ENCODE assay signal across 21 cellular contexts in the genomic region with DNA sequence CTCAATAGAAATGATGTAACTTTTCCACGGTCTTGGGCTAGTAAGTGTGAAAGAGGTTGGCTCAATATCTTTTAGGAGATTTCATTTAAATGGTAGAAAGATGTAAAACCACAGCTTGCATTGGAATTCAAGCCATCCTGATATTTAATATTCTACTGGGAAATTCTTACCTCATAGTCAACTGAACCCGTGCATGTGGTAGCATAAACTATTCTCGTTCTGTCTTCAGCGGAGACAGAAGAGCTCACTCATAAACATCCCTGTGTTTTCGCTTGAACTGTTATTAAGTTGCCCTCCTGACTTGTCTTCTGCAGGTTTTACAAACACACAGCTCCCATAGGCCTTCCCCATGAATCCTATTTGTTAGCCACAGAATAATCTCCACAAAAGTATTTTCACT. TPM values are rescaled to one million over a fixed set of nuclear protein-coding genes. Genes with fewer than 3 reads are reported as not detected.
DNase-seq lines count a peak whose midpoint lies in the region; TF ChIP-seq lines count a peak whose summit lies in the region.
"Had no signal": no experiment of that assay in that cellular context is flagged by ENCODE, and none has a peak within 500 bp of the region (broad histone marks: within the 10 kb centered on the region; RNA-seq: fewer than 3 reads in every experiment).

No MANE protein-coding gene starts in this region.

- DNase-seq in amniotic epithelial cell (ENCODE audit: low read depth) (peak; percentile 45), glomerular visceral epithelial cell (ENCODE audit: extremely low spot score) (peak; percentile 40), osteocyte (ENCODE audit: extremely low spot score, unreplicated experiment) (no peak), SK-N-DZ (ENCODE audit: low spot score) (no peak), CD1c-positive myeloid dendritic cell (ENCODE audit: extremely low spot score) (no peak), type B pancreatic cell (ENCODE audit: extremely low spot score, unreplicated experiment) (no peak), mesothelial cell of epicardium (ENCODE audit: low spot score in 2 of 2, unreplicated experiment in 2 of 2) (no peak)
- DNase-seq: BE2C; CD4-positive, CD25-positive, alpha-beta regulatory T cell; DMS79 treated with DMSO at 0.1 percent for 48 hours; GM23248; KBM-7; NCI-H1092 treated with DMSO at 0.1 percent for 48 hours; NCI-H1436 treated with DMSO at 0.1 percent for 48 hours; NCI-H1930; NCI-H2227 treated with DMSO at 0.1 percent for 48 hours; NCI-H510A treated with DMSO at 0.1 percent for 48 hours; NCI-H748 treated with DMSO at 0.1 percent for 48 hours; PC-9; RPMI8226; SHP77 had no signal

- H3K4me1 Mint-ChIP-seq in osteocyte (ENCODE audit: unreplicated experiment) (peaks cover 32% of the 10 kb centered on the region), type B pancreatic cell (ENCODE audit: unreplicated experiment) (peaks cover 16% of the 10 kb centered on the region), mesothelial cell of epicardium (peaks cover 29% of the 10 kb centered on the region)

- H3K36me3 Mint-ChIP-seq in osteocyte (ENCODE audit: unreplicated experiment) = no peaks in the 10 kb centered on the region
- H3K36me3 Mint-ChIP-seq in type B pancreatic cell = no peaks in the 10 kb centered on the region
- H3K36me3 Mint-ChIP-seq in mesothelial cell of epicardium = no peaks in the 10 kb centered on the region
- H3K36me3 Mint-ChIP-seq: CD4-positive, CD25-positive, alpha-beta regulatory T cell had no signal

- H3K9me3 Mint-ChIP-seq in osteocyte (ENCODE audit: unreplicated experiment) (no peaks in the 10 kb centered on the region), type B pancreatic cell (no peaks in the 10 kb centered on the region), mesothelial cell of epicardium (no peaks in the 10 kb centered on the region)

- TF ChIP-seq CTCF in osteocyte (IDR thresholded peaks at IDR 0.05) (no peak), type B pancreatic cell (conservative IDR thresholded peaks at IDR 0.05) (no peak), mesothelial cell of epicardium (IDR thresholded peaks at IDR 0.05; ENCODE audit: unreplicated experiment) (no peak)

- no peaks in the 10 kb centered on the region for H3K27me3 Mint-ChIP-seq in osteocyte (ENCODE audit: unreplicated experiment)
- H3K27me3 Mint-ChIP-seq in type B pancreatic cell = peaks cover 3% of the 10 kb centered on the region
- H3K27me3 Mint-ChIP-seq in mesothelial cell of epicardium (ENCODE audit: low read depth) = no peaks in the 10 kb centered on the region

- peak overlapping the region; percentile 48 for H3K27ac Mint-ChIP-seq in osteocyte (ENCODE audit: unreplicated experiment)
- H3K27ac Mint-ChIP-seq in type B pancreatic cell = no peak overlapping the region
- H3K27ac Mint-ChIP-seq in mesothelial cell of epicardium = no peak overlapping the region

- H3K4me3 Mint-ChIP-seq in osteocyte (ENCODE audit: unreplicated experiment) = peak overlapping the region; percentile 37
- no peak overlapping the region for H3K4me3 Mint-ChIP-seq in type B pancreatic cell
- H3K4me3 Mint-ChIP-seq in mesothelial cell of epicardium = no peak overlapping the region
- H3K4me3 Mint-ChIP-seq: CD4-positive, CD25-positive, alpha-beta regulatory T cell had no signal

RNA-seq across cellular contexts. Expression of a gene that starts 8.5 kb away (rescaled TPM):
- total RNA-seq in osteocyte (152 and 155 TPM in 2 replicates), type B pancreatic cell (ENCODE audit: low replicate concordance) (97.8 and 114 TPM in 2 replicates), mesothelial cell of epicardium (78.6 to 84.8 TPM (median 83.7 TPM) in 3 replicates)
- polyA plus RNA-seq in SK-N-DZ (2014; cell fraction: cytosol; rRNA removed) = 13.2 and 24.2 TPM in 2 replicates
- 8.7 and 16.3 TPM in 2 replicates for polyA plus RNA-seq in SK-N-DZ (2014; cell fraction: nucleus; rRNA removed)

Comparison
In these comparisons a context has a peak if more than half of its experiments do, and no peak if none do; other contexts are left out.
1. DNase-seq: peak in amniotic epithelial cell (single experiment) and glomerular visceral epithelial cell (single experiment); none in osteocyte (single experiment), SK-N-DZ (single experiment), CD1c-positive myeloid dendritic cell (single experiment), type B pancreatic cell (single experiment) and mesothelial cell of epicardium (0 of 2).